ENCODE assay signal across 1 cellular context in genomic region chr6:105598264-105598663, GRCh38.
TF ChIP-seq lines count a peak whose summit lies in the region.

No MANE protein-coding gene starts in this region.

TF ChIP-seq in IMR-90, 13 proteins besides CTCF, POLR2A, EP300 and RAD21:
- no peak for TF ChIP-seq NFE2L2 (IDR thresholded peaks at IDR 0.05; ENCODE audit: low read depth, low read length)
- TF ChIP-seq SMC3 (IDR thresholded peaks at IDR 0.05; ENCODE audit: low read depth, low read length): no peak
- no peak for TF ChIP-seq MXI1 (IDR thresholded peaks at IDR 0.05; ENCODE audit: borderline replicate concordance, low read depth, low read length)
- TF ChIP-seq CHD1 (IDR thresholded peaks at IDR 0.05; ENCODE audit: low read depth, low read length): no peak
- TF ChIP-seq ELK1 (IDR thresholded peaks at IDR 0.05; ENCODE audit: borderline replicate concordance, low read depth, low read length): no peak
- TF ChIP-seq FOS (IDR thresholded peaks at IDR 0.05; ENCODE audit: low read depth, low read length): no peak
- no peak for TF ChIP-seq MAZ (IDR thresholded peaks at IDR 0.05; ENCODE audit: borderline replicate concordance, low read depth, low read length)
- TF ChIP-seq RCOR1 (IDR thresholded peaks at IDR 0.05; ENCODE audit: insufficient replicate concordance, low read length): no peak
- no peak for TF ChIP-seq BHLHE40 (IDR thresholded peaks at IDR 0.05; ENCODE audit: low read depth, low read length)
- TF ChIP-seq USF2 (IDR thresholded peaks at IDR 0.05; ENCODE audit: low read depth, low read length): no peak
- no peak for TF ChIP-seq RFX5 (IDR thresholded peaks at IDR 0.05; ENCODE audit: low read depth, low read length)
- no peak for TF ChIP-seq MAFK (IDR thresholded peaks at IDR 0.05; ENCODE audit: low read depth, low read length)
- TF ChIP-seq CEBPB (IDR thresholded peaks at IDR 0.05; ENCODE audit: low read depth, low read length): no peak
